ENCODE assay signal across 8 cellular contexts in the genomic region with DNA sequence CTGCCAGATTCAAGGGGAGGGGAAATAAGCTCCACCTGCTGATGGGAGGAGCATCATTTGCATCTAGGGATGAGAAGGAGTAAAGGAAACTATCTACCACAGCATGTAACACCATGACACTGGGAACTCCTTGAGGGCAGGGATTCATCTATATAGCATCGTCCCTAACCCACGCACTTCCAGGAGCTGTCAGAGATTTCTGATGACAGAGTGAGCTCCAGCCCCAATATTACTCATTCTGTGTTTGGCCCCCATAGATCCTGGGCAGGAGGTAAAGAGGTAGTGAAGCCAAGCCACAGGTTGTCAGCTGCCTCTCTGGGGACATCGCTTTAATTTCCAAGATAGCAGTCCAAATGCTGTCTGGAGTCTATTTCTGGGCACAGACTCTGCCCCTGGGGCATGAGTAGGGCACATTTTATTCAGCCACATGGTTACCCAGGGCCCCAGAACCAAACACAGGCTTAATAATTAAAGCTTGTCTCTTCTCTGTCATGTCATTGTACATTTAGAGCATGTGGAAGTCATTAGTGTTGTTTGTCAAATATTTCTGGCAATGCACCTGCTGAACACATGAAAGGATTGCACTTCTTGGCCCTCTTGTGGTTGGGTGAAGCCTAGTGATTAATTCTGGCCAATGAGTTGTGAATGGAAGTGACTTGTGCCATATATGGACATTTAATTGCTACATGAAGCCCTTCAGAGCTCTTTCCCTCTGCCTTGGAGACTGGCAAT.
DNase-seq lines count a peak whose midpoint lies in the region; ATAC-seq, FAIRE-seq and TF ChIP-seq lines count a peak whose summit lies in the region.

No MANE protein-coding gene starts in this region.

- H3K27me3 ChIP-seq in RWPE2 (ENCODE audit: insufficient read depth, poor library complexity, severe bottlenecking) (no peaks in the 10 kb centered on the region), pancreas (no peaks in the 10 kb centered on the region)

- whole genome bisulfite sequencing in pancreas, 2 donors: 74 to 80% methylated on average over 3 of the region's 3 CpGs

- H3K4me1 ChIP-seq in RWPE2 (ENCODE audit: insufficient read depth, poor library complexity, severe bottlenecking) (no peaks in the 10 kb centered on the region), pancreas (no peaks in the 10 kb centered on the region)

- H3K9me3 ChIP-seq in RWPE2 (ENCODE audit: severe bottlenecking) (no peaks in the 10 kb centered on the region), pancreas (no peaks in the 10 kb centered on the region)

- ATAC-seq in GM19025 (IDR thresholded peaks at IDR 0.05; ENCODE audit: low read depth, unreplicated experiment): peak; percentile 44
- peak; percentile 67 for ATAC-seq in RWPE2 (ENCODE audit: low read depth)
- peak in 3 of 4 donors; percentile 74 to 83 (median 75) for ATAC-seq in pancreas
- no peak for ATAC-seq in HG03460 (IDR thresholded peaks at IDR 0.05; ENCODE audit: unreplicated experiment)
- ATAC-seq in HG03457 (IDR thresholded peaks at IDR 0.05; ENCODE audit: unreplicated experiment): no peak

- no peak overlapping the region for H3K4me3 ChIP-seq in RWPE2 (ENCODE audit: severe bottlenecking)
- no peak overlapping the region for H3K4me3 ChIP-seq in pancreas

- peak; percentile 32 for TF ChIP-seq CTCF in RWPE2 (IDR thresholded peaks at IDR 0.05; ENCODE audit: poor library complexity, severe bottlenecking)
- peak in 1 of 4 donors; percentile 6 for TF ChIP-seq CTCF in pancreas (IDR thresholded peaks at IDR 0.05)

- intact Hi-C loops in pancreas (cut with DNase I): no loop called here

- H3K27ac ChIP-seq in RWPE2 (ENCODE audit: poor library complexity, severe bottlenecking): no peak overlapping the region
- H3K27ac ChIP-seq in pancreas: no peak overlapping the region

- DNase-seq in NCI-H1105 (lab: John Stamatoyannopoulos, UW): peak; percentile 93
- no peak for DNase-seq in RWPE2 (ENCODE audit: low spot score)
- DNase-seq in pancreas: peak in 1 of 6 donors; percentile 27
- no peak for DNase-seq in NCI-H226
- no peak for DNase-seq in Kasumi-1 (lab: John Stamatoyannopoulos, UW)

- no peak for FAIRE-seq in pancreas (lab: Jason Lieb, UNC)

- no peaks in the 10 kb centered on the region for H3K36me3 ChIP-seq in RWPE2 (ENCODE audit: low read depth)
- no peaks in the 10 kb centered on the region for H3K36me3 ChIP-seq in pancreas

Comparison
In these comparisons a context has a peak if more than half of its experiments do, and no peak if none do; other contexts are left out.
1. ATAC-seq: peak in GM19025 (single experiment), RWPE2 (single experiment) and pancreas (3 of 4); none in HG03460 (single experiment) and HG03457 (single experiment).